Comparison of ENCODE assay signal across 19 cellular contexts in the genomic region with DNA sequence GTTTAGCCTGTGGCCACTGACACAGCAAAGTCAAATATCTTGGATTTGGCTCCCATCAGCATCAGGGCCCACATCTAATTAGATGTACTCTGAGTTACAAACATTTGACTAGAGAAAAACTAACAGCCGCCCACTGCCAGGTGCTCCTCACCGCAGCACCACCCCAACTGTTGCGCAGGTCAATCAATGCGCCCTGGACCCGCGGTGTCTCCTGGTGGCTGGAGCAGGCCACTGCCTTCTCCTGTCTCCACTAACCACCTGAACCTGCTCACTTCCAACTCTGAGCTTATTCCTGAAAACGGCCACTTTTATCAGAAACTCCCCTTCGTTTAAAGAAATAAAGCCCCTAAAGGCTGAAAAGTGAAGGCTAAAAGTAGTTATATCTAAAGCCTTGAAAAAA. TPM values are rescaled to one million over a fixed set of nuclear protein-coding genes. Genes with fewer than 3 reads are reported as not detected.
A peak's percentile ranks its signal among the peaks of the same experiment; 100 is the strongest.
DNase-seq lines count a peak whose midpoint lies in the region; ATAC-seq and TF ChIP-seq lines count a peak whose summit lies in the region.
"Had no signal": no experiment of that assay in that cellular context is flagged by ENCODE, and none has a peak within 500 bp of the region (broad histone marks: within the 10 kb centered on the region; RNA-seq: fewer than 3 reads in every experiment).

No MANE protein-coding gene starts in this region.

- no peaks in the 10 kb centered on the region for H3K9me3 Mint-ChIP-seq in activated CD8-positive, alpha-beta memory T cell treated with anti-CD3 and anti-CD28 coated beads, Interleukin-2, amount 10 ng/mL, durations not matched to agents 7 days and 5 days (ENCODE audit: low read depth)
- H3K9me3 Mint-ChIP-seq in endodermal cell, result no peaks in the 10 kb centered on the region
- no peaks in the 10 kb centered on the region for H3K9me3 Mint-ChIP-seq in type B pancreatic cell
- H3K9me3 Mint-ChIP-seq: IgD-negative memory B cell had no signal

- H3K4me3 ChIP-seq in endodermal cell (ENCODE audit: low read length), result no peak overlapping the region
- H3K4me3 ChIP-seq: ascending aorta, coronary artery, gastroesophageal sphincter, vagina had no signal

- H3K9me3 ChIP-seq in endodermal cell (ENCODE audit: control insufficient read depth, low read length), result no peaks in the 10 kb centered on the region
- H3K9me3 ChIP-seq: ascending aorta, gastroesophageal sphincter, vagina had no signal

- H3K27me3 ChIP-seq in endodermal cell (ENCODE audit: control insufficient read depth, insufficient read depth, low read length, poor library complexity, severe bottlenecking), result peaks cover 4% of the 10 kb centered on the region
- H3K27me3 ChIP-seq: ascending aorta, gastroesophageal sphincter, vagina had no signal

- H3K4me1 Mint-ChIP-seq in activated CD8-positive, alpha-beta memory T cell treated with anti-CD3 and anti-CD28 coated beads, Interleukin-2, amount 10 ng/mL, durations not matched to agents 7 days and 5 days, result peaks cover 81% of the 10 kb centered on the region
- H3K4me1 Mint-ChIP-seq in endodermal cell (peaks cover 9% of the 10 kb centered on the region), type B pancreatic cell (ENCODE audit: unreplicated experiment) (peaks cover 34% of the 10 kb centered on the region)

- H3K9ac ChIP-seq in endodermal cell (ENCODE audit: extremely low read depth, low read length, poor library complexity, severe bottlenecking), result no peak overlapping the region

- H3K27ac ChIP-seq in endodermal cell (ENCODE audit: low read depth, low read length), result no peak overlapping the region
- H3K27ac ChIP-seq: ascending aorta, coronary artery, gastroesophageal sphincter, vagina had no signal

- H3K36me3 Mint-ChIP-seq in activated CD8-positive, alpha-beta memory T cell treated with anti-CD3 and anti-CD28 coated beads, Interleukin-2, amount 10 ng/mL, durations not matched to agents 7 days and 5 days, result peaks cover 41% of the 10 kb centered on the region
- no peaks in the 10 kb centered on the region for H3K36me3 Mint-ChIP-seq in endodermal cell (ENCODE audit: low read depth)
- peaks cover 30% of the 10 kb centered on the region for H3K36me3 Mint-ChIP-seq in type B pancreatic cell

- CTCF ChIA-PET in activated CD8-positive, alpha-beta memory T cell treated with anti-CD3 and anti-CD28 coated beads, Interleukin-2, amount 10 ng/mL, durations not matched to agents 7 days and 5 days (lab: Charles Lee), result interaction anchor here (0.8 to 3.2 kb wide), 7 partner anchors 9 to 625 kb away, joined by 3 to 22 read pairs (median 3); a partner anchor contains a TSS

- H3K36me3 ChIP-seq in endodermal cell (ENCODE audit: control insufficient read depth, insufficient read depth, low read length), result no peaks in the 10 kb centered on the region
- H3K36me3 ChIP-seq: vagina had no signal

- 92 to 97% methylated on average over 6 to 8 of the region's 8 CpGs for WGBS in endodermal cell (ENCODE audit: insufficient coverage in 1 of 2, insufficient read length in 1 of 2), 2 experiments

- H3K4me3 Mint-ChIP-seq in activated CD8-positive, alpha-beta memory T cell treated with anti-CD3 and anti-CD28 coated beads, Interleukin-2, amount 10 ng/mL, durations not matched to agents 7 days and 5 days, result peak overlapping the region; percentile 96
- no peak overlapping the region for H3K4me3 Mint-ChIP-seq in endodermal cell
- H3K4me3 Mint-ChIP-seq in type B pancreatic cell, result no peak overlapping the region
- H3K4me3 Mint-ChIP-seq: IgD-negative memory B cell had no signal

- no peaks in the 10 kb centered on the region for H3K27me3 Mint-ChIP-seq in activated CD8-positive, alpha-beta memory T cell treated with anti-CD3 and anti-CD28 coated beads, Interleukin-2, amount 10 ng/mL, durations not matched to agents 7 days and 5 days
- H3K27me3 Mint-ChIP-seq in endodermal cell (ENCODE audit: insufficient read depth), result peaks cover 5% of the 10 kb centered on the region
- no peaks in the 10 kb centered on the region for H3K27me3 Mint-ChIP-seq in type B pancreatic cell
- H3K27me3 Mint-ChIP-seq: IgD-negative memory B cell had no signal

- peaks cover 5% of the 10 kb centered on the region for H3K4me1 ChIP-seq in endodermal cell (ENCODE audit: control insufficient read depth, insufficient read depth, low read length)

- TF ChIP-seq CTCF in endodermal cell (conservative IDR thresholded peaks at IDR 0.05) (peak; percentile 73), type B pancreatic cell (conservative IDR thresholded peaks at IDR 0.05) (peak; percentile 16)

- ATAC-seq in activated CD8-positive, alpha-beta memory T cell treated with anti-CD3 and anti-CD28 coated beads, Interleukin-2, amount 10 ng/mL, durations not matched to agents 7 days and 5 days, result no peak
- ATAC-seq in HG03097 (IDR thresholded peaks at IDR 0.05; ENCODE audit: low FRiP score, unreplicated experiment), result no peak
- ATAC-seq: gastroesophageal sphincter had no signal

- DNase-seq in activated CD8-positive, alpha-beta memory T cell treated with anti-CD3 and anti-CD28 coated beads, Interleukin-2, amount 10 ng/mL, durations not matched to agents 7 days and 5 days, result no peak
- no peak for DNase-seq in activated CD8-positive, alpha-beta memory T cell treated with anti-CD3 and anti-CD28 coated beads, Interleukin-2, amount 50 U/mL, for 48 hours
- peak; percentile 24 for DNase-seq in NCI-H69 (lab: John Stamatoyannopoulos, UW)
- DNase-seq in endodermal cell, result peak; percentile 80
- DNase-seq in type B pancreatic cell (ENCODE audit: extremely low spot score, unreplicated experiment), result no peak
- no peak for DNase-seq in SIG-M5 (lab: John Stamatoyannopoulos, UW)
- DNase-seq in A172 (ENCODE audit: low spot score), result no peak
- DNase-seq: activated effector memory CD4-positive, alpha-beta T cell treated with Interleukin-2 at 50 U/mL for 16 hours; GOT3; NCI-H1048; NCI-H2171; NCI-H82; stimulated activated CD4-positive, alpha-beta T cell treated with anti-CD3 and anti-CD28 coated beads, Interleukin-2, amount 100 ng/mL, for 48 hours had no signal

- H3K27ac Mint-ChIP-seq in activated CD8-positive, alpha-beta memory T cell treated with anti-CD3 and anti-CD28 coated beads, Interleukin-2, amount 10 ng/mL, durations not matched to agents 7 days and 5 days, result peak overlapping the region; percentile 73
- H3K27ac Mint-ChIP-seq in endodermal cell (no peak overlapping the region), type B pancreatic cell (no peak overlapping the region)

RNA-seq across cellular contexts. Expression of a gene that starts 4.3 kb away (rescaled TPM):
- total RNA-seq in activated CD8-positive, alpha-beta memory T cell treated with anti-CD3 and anti-CD28 coated beads, Interleukin-2, amount 10 ng/mL, durations not matched to agents 7 days and 5 days, result 10 to 100 TPM; 47.9 to 82.1 TPM
- 10 to 100 TPM; 12.5 to 13.6 TPM for total RNA-seq in endodermal cell
- polyA plus RNA-seq in endodermal cell (2013, experiment 1 of 2), result 13.7 TPM
- 11.2 TPM for polyA plus RNA-seq in endodermal cell (2013, experiment 2 of 2)
- total RNA-seq in type B pancreatic cell (ENCODE audit: low replicate concordance), result 22.3 and 27.9 TPM in 2 replicates
- total RNA-seq in A172 (2014; rRNA removed; shearing (Covaris generic)), result 36.4 and 42.3 TPM in 2 replicates

Comparison
In these comparisons a context has a peak if more than half of its experiments do, and no peak if none do; other contexts are left out.
1. DNase-seq: peak in NCI-H69 (single experiment) and endodermal cell (single experiment); none in activated CD8-positive, alpha-beta memory T cell treated with anti-CD3 and anti-CD28 coated beads, Interleukin-2, amount 10 ng/mL, durations not matched to agents 7 days and 5 days (single experiment), activated CD8-positive, alpha-beta memory T cell treated with anti-CD3 and anti-CD28 coated beads, Interleukin-2, amount 50 U/mL, for 48 hours (single experiment), type B pancreatic cell (single experiment), SIG-M5 (single experiment) and A172 (single experiment).